25 cellular contexts compared by ENCODE assay signal in genomic region chr1:210646258-210646616, GRCh38.
"Had no signal": no experiment of that assay in that cellular context is flagged by ENCODE, and none has a peak within 500 bp of the region (broad histone marks: within the 10 kb centered on the region; RNA-seq: fewer than 3 reads in every experiment).

No MANE protein-coding gene starts in this region.

- H3K4me3 Mint-ChIP-seq: activated naive CD8-positive, alpha-beta T cell; activated T-cell treated with anti-CD3 and anti-CD28 coated beads, Interleukin-2, amount 50 U/mL, for 24 hours; naive thymus-derived CD8-positive, alpha-beta T cell; stimulated activated naive CD8-positive, alpha-beta T cell treated with anti-CD3 and anti-CD28 coated beads, Interleukin-15, Interleukin-2, amounts not matched to agents 100 ng/mL and 50 ng/mL, for 24 hours; WTC11 had no signal

- H3K4me3 ChIP-seq: adrenal gland, left lung, lung, pancreas, psoas muscle, tibial nerve, uterus had no signal

- H3K36me3 ChIP-seq: adrenal gland, left lung, neutrophil, pancreas, tibial nerve, uterus had no signal

- H3K36me3 Mint-ChIP-seq: naive thymus-derived CD8-positive, alpha-beta T cell; WTC11 had no signal

- H3K4me1 ChIP-seq: adrenal gland, foreskin keratinocyte, left lung, pancreas, psoas muscle, tibial nerve, uterus had no signal

- H3K27ac Mint-ChIP-seq: activated naive CD8-positive, alpha-beta T cell; activated T-cell treated with anti-CD3 and anti-CD28 coated beads, Interleukin-2, amount 50 U/mL, for 24 hours; activated T-helper 2 cell treated with anti-CD3 and anti-CD28 coated beads, Interferon-gamma antibody, Interleukin-2, Interleukin-4, amounts not matched to agents 10 μg/mL and 5 μg/mL and 100 μg/mL, durations not matched to agents 14 hours and 24 hours and 36 hours; naive thymus-derived CD8-positive, alpha-beta T cell; stimulated activated naive CD8-positive, alpha-beta T cell treated with anti-CD3 and anti-CD28 coated beads, Interleukin-15, Interleukin-2, amounts not matched to agents 100 ng/mL and 50 ng/mL, for 24 hours; WTC11 had no signal

- H3K9me3 ChIP-seq: adrenal gland, left lung, neutrophil, pancreas, psoas muscle, tibial nerve, uterus had no signal

- DNase-seq: activated CD4-positive, alpha-beta T cell treated with anti-CD3 and anti-CD28 coated beads, Interleukin-2, amount 50 U/mL, for 4 hours; activated CD8-positive, alpha-beta memory T cell treated with anti-CD3 and anti-CD28 coated beads for 24 hours; activated CD8-positive, alpha-beta memory T cell treated with anti-CD3 and anti-CD28 coated beads, Interleukin-2, amount 50 U/mL, for 4 hours; activated naive CD4-positive, alpha-beta T cell; activated T-cell treated with anti-CD3 and anti-CD28 coated beads, Interleukin-2, amount 50 U/mL, for 24 hours; adrenal gland; cortex of kidney; erythroblast; foreskin keratinocyte; left lung; naive thymus-derived CD8-positive, alpha-beta T cell; pancreas; psoas muscle; right cardiac atrium; stimulated activated CD4-positive, alpha-beta T cell treated with anti-CD3 and anti-CD28 coated beads, Interleukin-1b, Interleukin-23, amount 100 ng/mL, for 48 hours; substantia nigra; T-helper 1 cell; uterus had no signal

- H3K27ac ChIP-seq: adrenal gland, foreskin keratinocyte, left lung, neutrophil, pancreas, psoas muscle, tibial nerve, uterus had no signal

- H3K27me3 ChIP-seq: adrenal gland, foreskin keratinocyte, left lung, neutrophil, pancreas, tibial nerve, uterus had no signal

- H3K9me3 Mint-ChIP-seq: activated T-cell treated with anti-CD3 and anti-CD28 coated beads, Interleukin-2, amount 50 U/mL, for 24 hours; activated T-helper 2 cell treated with anti-CD3 and anti-CD28 coated beads, Interferon-gamma antibody, Interleukin-2, Interleukin-4, amounts not matched to agents 10 μg/mL and 5 μg/mL and 100 μg/mL, durations not matched to agents 14 hours and 24 hours and 36 hours; naive thymus-derived CD8-positive, alpha-beta T cell; stimulated activated naive CD8-positive, alpha-beta T cell treated with anti-CD3 and anti-CD28 coated beads, Interleukin-15, Interleukin-2, amounts not matched to agents 100 ng/mL and 50 ng/mL, for 24 hours; WTC11 had no signal

- H3K4me1 Mint-ChIP-seq: WTC11 had no signal

- ATAC-seq: foreskin keratinocyte; naive thymus-derived CD8-positive, alpha-beta T cell; pancreas; psoas muscle; right cardiac atrium; WTC11 had no signal

- H3K27me3 Mint-ChIP-seq: activated naive CD8-positive, alpha-beta T cell; activated T-cell treated with anti-CD3 and anti-CD28 coated beads, Interleukin-2, amount 50 U/mL, for 24 hours; naive thymus-derived CD8-positive, alpha-beta T cell; stimulated activated naive CD8-positive, alpha-beta T cell treated with anti-CD3 and anti-CD28 coated beads, Interleukin-15, Interleukin-2, amounts not matched to agents 100 ng/mL and 50 ng/mL, for 24 hours had no signal
